Comparison of ENCODE assay signal across 7 cellular contexts in the genomic region with DNA sequence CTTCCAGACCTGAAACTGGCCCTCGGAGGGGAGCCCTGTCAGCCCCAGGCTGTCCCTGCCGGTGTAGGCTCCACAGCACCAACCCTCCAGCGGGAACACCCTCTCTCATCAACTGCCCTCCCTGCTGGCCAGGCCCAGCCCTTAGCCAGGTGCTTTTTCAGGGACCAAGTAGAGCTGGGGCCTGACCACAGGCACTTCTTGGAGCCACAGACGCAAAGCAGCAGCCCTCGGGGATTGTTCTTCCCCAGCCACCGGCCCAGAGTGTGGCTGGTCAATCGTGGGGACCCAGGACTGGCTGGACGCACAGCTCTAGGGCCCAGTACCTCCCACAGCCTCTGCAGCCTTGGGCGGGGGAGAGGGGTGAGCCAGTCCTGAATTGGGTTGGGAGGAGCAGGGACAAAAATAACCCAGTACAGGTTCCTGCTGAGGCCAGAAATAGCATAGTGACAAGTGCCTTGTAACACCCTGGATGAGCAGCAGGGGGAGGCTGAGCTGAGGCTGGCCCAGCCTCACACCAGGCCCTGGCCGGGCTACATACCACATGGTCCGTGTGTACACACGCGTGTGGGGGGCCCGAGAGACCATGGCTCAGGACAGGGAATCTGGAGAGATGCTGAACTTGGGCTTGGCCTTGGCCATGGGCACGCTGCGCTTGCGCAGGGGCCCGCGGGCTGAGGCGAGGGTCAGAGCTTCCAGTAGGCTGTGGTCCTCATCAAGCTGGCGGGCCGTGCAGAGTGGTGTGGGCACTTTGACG. TPM values are rescaled to one million over a fixed set of nuclear protein-coding genes. Genes with fewer than 3 reads are reported as not detected.
A peak's percentile ranks its signal among the peaks of the same experiment; 100 is the strongest.
DNase-seq lines count a peak whose midpoint lies in the region; ATAC-seq and TF ChIP-seq lines count a peak whose summit lies in the region.

No MANE protein-coding gene starts in this region.

- ATAC-seq in GM21526 (IDR thresholded peaks at IDR 0.05; ENCODE audit: low FRiP score, unreplicated experiment) (peak; percentile 49), right lobe of liver (peak; percentile 55 to 68 (median 62))

- H3K4me1 ChIP-seq in right lobe of liver (no peaks in the 10 kb centered on the region), stomach (peaks cover 4 to 38% (median 18%) of the 10 kb centered on the region in 4 donors)

- H3K4me1 Mint-ChIP-seq in T-helper 2 cell treated with Interferon-gamma antibody and Interleukin-4, amounts not matched to agents 5 μg/mL and 100 μg/mL, for 36 hours (ENCODE audit: low read depth): peaks cover 1% of the 10 kb centered on the region
- H3K4me1 Mint-ChIP-seq in chondrocyte (ENCODE audit: low read depth): peaks cover 2% of the 10 kb centered on the region

- DNase-seq in G401 (ENCODE audit: low spot score) (peak; percentile 98), chondrocyte (ENCODE audit: low spot score) (no peak), right lobe of liver (peak; percentile 57 to 63 (median 61)), stomach (peak; percentile 80)
- peak; percentile 32 for DNase-seq in T-helper 2 cell treated with Interferon-gamma antibody and Interleukin-4, amounts not matched to agents 5 μg/mL and 100 μg/mL, for 36 hours (ENCODE audit: low spot score)

- H3K9me3 Mint-ChIP-seq in T-helper 2 cell treated with Interferon-gamma antibody and Interleukin-4, amounts not matched to agents 5 μg/mL and 100 μg/mL, for 36 hours: no peaks in the 10 kb centered on the region
- H3K9me3 Mint-ChIP-seq in chondrocyte (ENCODE audit: low read depth): no peaks in the 10 kb centered on the region

- H3K36me3 ChIP-seq in KOPT-K1 (ENCODE audit: insufficient read depth, low read length) (peaks cover 45% of the 10 kb centered on the region; the same call in 1 of the 2 replicates), right lobe of liver (no peaks in the 10 kb centered on the region), stomach (no peaks in the 10 kb centered on the region)

- TF ChIP-seq CTCF in chondrocyte (IDR thresholded peaks at IDR 0.05) (peak; percentile 78), right lobe of liver (IDR thresholded peaks at IDR 0.05) (peak; percentile 49 to 74 (median 58)), stomach (IDR thresholded peaks at IDR 0.05) (peak in 5 of 7 experiments; percentile 53 to 87 (median 70))

- H3K27ac ChIP-seq in KOPT-K1 (ENCODE audit: low read depth, low read length, poor library complexity, severe bottlenecking): peak overlapping the region; percentile 43
- H3K27ac ChIP-seq in right lobe of liver: no peak overlapping the region
- peak overlapping the region; percentile 21 to 75 (median 67) for H3K27ac ChIP-seq in stomach

- H3K4me3 ChIP-seq in right lobe of liver: no peak overlapping the region
- H3K4me3 ChIP-seq in stomach: peak overlapping the region; percentile 12 to 44 (median 28)

- no peak overlapping the region for H3K27ac Mint-ChIP-seq in T-helper 2 cell treated with Interferon-gamma antibody and Interleukin-4, amounts not matched to agents 5 μg/mL and 100 μg/mL, for 36 hours
- H3K27ac Mint-ChIP-seq in chondrocyte (ENCODE audit: unreplicated experiment): no peak overlapping the region

- TF ChIP-seq POLR2A in right lobe of liver (IDR thresholded peaks at IDR 0.05) (no peak), stomach (IDR thresholded peaks at IDR 0.05) (no peak)

- no peaks in the 10 kb centered on the region for H3K27me3 ChIP-seq in right lobe of liver
- peaks cover 0 to 15% (median 0%) of the 10 kb centered on the region in 3 donors for H3K27me3 ChIP-seq in stomach

- intact Hi-C loops in right lobe of liver (cut with DNase I) (loop anchor here in 1 of 2 donors (5.0 kb wide), 1 partner anchor 116 kb away; no protein-coding TSS in a partner anchor), stomach (cut with DNase I; ENCODE audit: low total_unique reads) (no loop called here)

- TF ChIP-seq EP300 in stomach (IDR thresholded peaks at IDR 0.05): no peak

- in situ Hi-C loops in G401 (cut with HindIII; ENCODE audit: low sequenced_read_pairs): no loop called here

- no peak overlapping the region for H3K4me3 Mint-ChIP-seq in T-helper 2 cell treated with Interferon-gamma antibody and Interleukin-4, amounts not matched to agents 5 μg/mL and 100 μg/mL, for 36 hours
- no peak overlapping the region for H3K4me3 Mint-ChIP-seq in chondrocyte (ENCODE audit: unreplicated experiment)

- no peaks in the 10 kb centered on the region for H3K9me3 ChIP-seq in KOPT-K1 (ENCODE audit: insufficient read depth, low read length, poor library complexity, severe bottlenecking)
- no peaks in the 10 kb centered on the region for H3K9me3 ChIP-seq in right lobe of liver
- H3K9me3 ChIP-seq in stomach: no peaks in the 10 kb centered on the region

- peaks cover 22% of the 10 kb centered on the region for H3K27me3 Mint-ChIP-seq in T-helper 2 cell treated with Interferon-gamma antibody and Interleukin-4, amounts not matched to agents 5 μg/mL and 100 μg/mL, for 36 hours (ENCODE audit: low read depth)
- peaks cover 14% of the 10 kb centered on the region for H3K27me3 Mint-ChIP-seq in chondrocyte (ENCODE audit: low read depth)

- no peaks in the 10 kb centered on the region for H3K36me3 Mint-ChIP-seq in T-helper 2 cell treated with Interferon-gamma antibody and Interleukin-4, amounts not matched to agents 5 μg/mL and 100 μg/mL, for 36 hours (ENCODE audit: low read depth)
- no peaks in the 10 kb centered on the region for H3K36me3 Mint-ChIP-seq in chondrocyte (ENCODE audit: low read depth)

- 74% methylated on average over 12 of the region's 23 CpGs for WGBS in right lobe of liver (ENCODE audit: insufficient coverage, low coverage, low lambda C conversion rate, missing lambda C conversion rate)
- 47 to 63% (median 56%) methylated on average over 20 to 23 of the region's 23 CpGs for WGBS in stomach, 5 donors

RNA-seq across cellular contexts. Expression of a gene that starts 2.0 kb away (rescaled TPM):
- total RNA-seq in G401 (2014; rRNA removed; shearing (Covaris generic)): 2.6 and 4.3 TPM in 2 replicates
- not detected in 3 replicates for total RNA-seq in chondrocyte
- 1 to 10 TPM in 5 of 6 experiments, under 1 TPM in 1; 0.93 to 3.7 (median 2.0) TPM for total RNA-seq in right lobe of liver
- total RNA-seq in stomach: 10 to 100 TPM in 1 of 5 donors, 1 to 10 TPM in 3, not detected in 1; 1.5 to 22.9 (median 4.7) TPM
- 10 to 100 TPM in 1 of 3 donors, 1 to 10 TPM in 2; 7.2 to 14.2 (median 7.7) TPM for polyA plus RNA-seq in stomach

RNA-seq across cellular contexts. Expression of a gene that starts 34.9 kb away (rescaled TPM):
- 1.5 and 1.8 TPM in 2 replicates for total RNA-seq in G401 (2014; rRNA removed; shearing (Covaris generic))
- 7.5 to 9.4 TPM (median 7.9 TPM) in 3 replicates for total RNA-seq in chondrocyte
- total RNA-seq in right lobe of liver: 1 to 10 TPM in 3 of 6 experiments, under 1 TPM in 3; 0.15 to 3.2 (median 1.0) TPM
- total RNA-seq in stomach: 10 to 100 TPM in 1 of 5 donors, 1 to 10 TPM in 3, under 1 TPM in 1; under 0.01 to 13.6 (median 4.2) TPM
- polyA plus RNA-seq in stomach: under 1 TPM in 2 of 3 donors, not detected in 1; 0.25 to 0.37 TPM

Comparison
In these comparisons a context has a peak if more than half of its experiments do, and no peak if none do; other contexts are left out.
1. H3K27ac ChIP-seq: peak in KOPT-K1 (single experiment) and stomach (5 of 5); none in right lobe of liver (0 of 3).
2. H3K4me3 ChIP-seq: peak in stomach (4 of 4); none in right lobe of liver (0 of 3).
3. Peak in every context shown above with its lines, with median percentiles within 50 percentile points of each other: CTCF ChIP-seq.